ENCODE assay signal across 1 cellular context in genomic region chr12:131076791-131077747, GRCh38.
TF ChIP-seq lines count a peak whose summit lies in the region.

No MANE protein-coding gene starts in this region.

TF ChIP-seq in K562, 482 proteins besides CTCF, POLR2A, EP300 and RAD21:
- TF ChIP-seq ZNF316 (IDR thresholded peaks at IDR 0.05) (0 out of 2 replicates have a peak, but pooled peaks have one; percentile 26), ZEB2 (IDR thresholded peaks at IDR 0.05) (no peak), GTF2A2 (tag; IDR thresholded peaks at IDR 0.05) (no peak)
